In genomic region chr14:82046512-82047226, GRCh38 we compare ENCODE assay signal across 1 cellular context.
TF ChIP-seq lines count a peak whose summit lies in the region.

No MANE protein-coding gene starts in this region.

TF ChIP-seq in GM12878, 131 proteins besides CTCF, POLR2A, EP300 and RAD21 (continued from another document and continues in another):
- no peak for TF ChIP-seq WRNIP1 (IDR thresholded peaks at IDR 0.05; ENCODE audit: borderline replicate concordance, low read depth, low read length)
- no peak for TF ChIP-seq ZNF384 (IDR thresholded peaks at IDR 0.05; ENCODE audit: borderline replicate concordance, low read depth, low read length)
- peak; percentile 58; the same call in 1 of the 2 replicates for TF ChIP-seq FOXM1 (IDR thresholded peaks at IDR 0.05; ENCODE audit: low read depth, low read length)
- TF ChIP-seq, protein P1, sequence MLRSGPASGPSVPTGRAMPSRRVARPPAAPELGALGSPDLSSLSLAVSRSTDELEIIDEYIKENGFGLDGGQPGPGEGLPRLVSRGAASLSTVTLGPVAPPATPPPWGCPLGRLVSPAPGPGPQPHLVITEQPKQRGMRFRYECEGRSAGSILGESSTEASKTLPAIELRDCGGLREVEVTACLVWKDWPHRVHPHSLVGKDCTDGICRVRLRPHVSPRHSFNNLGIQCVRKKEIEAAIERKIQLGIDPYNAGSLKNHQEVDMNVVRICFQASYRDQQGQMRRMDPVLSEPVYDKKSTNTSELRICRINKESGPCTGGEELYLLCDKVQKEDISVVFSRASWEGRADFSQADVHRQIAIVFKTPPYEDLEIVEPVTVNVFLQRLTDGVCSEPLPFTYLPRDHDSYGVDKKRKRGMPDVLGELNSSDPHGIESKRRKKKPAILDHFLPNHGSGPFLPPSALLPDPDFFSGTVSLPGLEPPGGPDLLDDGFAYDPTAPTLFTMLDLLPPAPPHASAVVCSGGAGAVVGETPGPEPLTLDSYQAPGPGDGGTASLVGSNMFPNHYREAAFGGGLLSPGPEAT (IDR thresholded peaks at IDR 0.05; ENCODE audit: low read depth) = no peak; the same call in 1 of the 2 replicates
- no peak for TF ChIP-seq TCF12 (IDR thresholded peaks at IDR 0.05; ENCODE audit: low read depth, low read length)
- TF ChIP-seq BCL11A (IDR thresholded peaks at IDR 0.05; ENCODE audit: low read depth, low read length) = peak; percentile 55; the same call in 1 of the 2 replicates
- TF ChIP-seq MTA2 (IDR thresholded peaks at IDR 0.05; ENCODE audit: low read depth) = peak; percentile 48; the same call in 1 of the 2 replicates
- TF ChIP-seq GATAD2B (conservative IDR thresholded peaks at IDR 0.05; ENCODE audit: low read depth) = no peak
- TF ChIP-seq MXI1 (IDR thresholded peaks at IDR 0.05; ENCODE audit: low read depth, low read length) = no peak
- TF ChIP-seq FOS (IDR thresholded peaks at IDR 0.05; ENCODE audit: borderline replicate concordance, extremely low read depth, insufficient read length) = no peak
- no peak for TF ChIP-seq IKZF2 (IDR thresholded peaks at IDR 0.05)
- no peak for TF ChIP-seq SUPT20H (IDR thresholded peaks at IDR 0.05; ENCODE audit: borderline replicate concordance, control insufficient read depth, low read depth, low read length)
- no peak for TF ChIP-seq ASH2L (IDR thresholded peaks at IDR 0.05; ENCODE audit: borderline replicate concordance, low read depth)
- no peak for TF ChIP-seq BCLAF1 (IDR thresholded peaks at IDR 0.05)
- no peak for TF ChIP-seq RELA (IDR thresholded peaks at IDR 0.05; ENCODE audit: borderline replicate concordance, partially characterized antibody)
- TF ChIP-seq ZNF622 (IDR thresholded peaks at IDR 0.05) = no peak
- TF ChIP-seq MAX (IDR thresholded peaks at IDR 0.05; ENCODE audit: low read depth, low read length) = no peak
- TF ChIP-seq BMI1 (IDR thresholded peaks at IDR 0.05; ENCODE audit: borderline replicate concordance) = no peak
- no peak for TF ChIP-seq USF1 (IDR thresholded peaks at IDR 0.05; ENCODE audit: borderline replicate concordance, extremely low read length, insufficient read depth, low read depth, low read length)
- TF ChIP-seq PML (IDR thresholded peaks at IDR 0.05; ENCODE audit: low read length) = 0 out of 2 replicates have a peak, but pooled peaks have one; percentile 50
- no peak for TF ChIP-seq POU2F2 (IDR thresholded peaks at IDR 0.05; ENCODE audit: borderline replicate concordance, low read depth, low read length)
- peak; percentile 16; the same call in 1 of the 2 replicates for TF ChIP-seq GABPA (IDR thresholded peaks at IDR 0.05; ENCODE audit: low read depth)
- TF ChIP-seq ATF2 (IDR thresholded peaks at IDR 0.05; ENCODE audit: low read length) = peak; percentile 47
- TF ChIP-seq CBX5 (IDR thresholded peaks at IDR 0.05; ENCODE audit: low read depth) = no peak
- no peak for TF ChIP-seq ZNF217 (IDR thresholded peaks at IDR 0.05)
- no peak for TF ChIP-seq ESRRA (IDR thresholded peaks at IDR 0.05; ENCODE audit: low read length)
- TF ChIP-seq KAT2A (conservative IDR thresholded peaks at IDR 0.05; ENCODE audit: control insufficient read depth, low read depth, low read length) = no peak
- TF ChIP-seq MEF2B (IDR thresholded peaks at IDR 0.05; ENCODE audit: partially characterized antibody, poor library complexity, severe bottlenecking) = peak; percentile 70
- TF ChIP-seq IKZF1 (conservative IDR thresholded peaks at IDR 0.05) = no peak
- TF ChIP-seq HCFC1 (IDR thresholded peaks at IDR 0.05; ENCODE audit: low read length) = no peak
- TF ChIP-seq POLR2AphosphoS2 (IDR thresholded peaks at IDR 0.05; ENCODE audit: low read depth, low read length) = no peak
- TF ChIP-seq JUND (IDR thresholded peaks at IDR 0.05; ENCODE audit: low read depth, low read length) = no peak
- TF ChIP-seq DPF2 (IDR thresholded peaks at IDR 0.05) = peak; percentile 36; the same call in 1 of the 2 replicates
- no peak for TF ChIP-seq SMAD5 (IDR thresholded peaks at IDR 0.05; ENCODE audit: low read depth)
- TF ChIP-seq SIX5 (IDR thresholded peaks at IDR 0.05; ENCODE audit: low read depth, low read length, severe bottlenecking) = no peak
- TF ChIP-seq PKNOX1 (IDR thresholded peaks at IDR 0.05) = no peak
- no peak for TF ChIP-seq SIN3A (IDR thresholded peaks at IDR 0.05; ENCODE audit: low read depth, low read length)
- no peak for TF ChIP-seq STAT3 (IDR thresholded peaks at IDR 0.05; ENCODE audit: low read depth, low read length)
- no peak for TF ChIP-seq NBN (IDR thresholded peaks at IDR 0.05)
- no peak for TF ChIP-seq LARP7 (IDR thresholded peaks at IDR 0.05)
- TF ChIP-seq MTA3 (IDR thresholded peaks at IDR 0.05; ENCODE audit: borderline replicate concordance, low read length) = no peak
- TF ChIP-seq RFX5 (IDR thresholded peaks at IDR 0.05; ENCODE audit: low read depth, low read length) = no peak
- TF ChIP-seq KLF5 (IDR thresholded peaks at IDR 0.05; ENCODE audit: partially characterized antibody) = no peak
- TF ChIP-seq TBL1XR1 (IDR thresholded peaks at IDR 0.05; ENCODE audit: low read depth, low read length) = no peak
- no peak for TF ChIP-seq ZBTB11 (CRISPR knock-in tag; IDR thresholded peaks at IDR 0.05)
- no peak for TF ChIP-seq CEBPB (IDR thresholded peaks at IDR 0.05; ENCODE audit: borderline replicate concordance in 1 of 2, low read depth in 2 of 2, low read length in 2 of 2)
- TF ChIP-seq ZBTB4 (CRISPR knock-in tag; IDR thresholded peaks at IDR 0.05) = no peak
- no peak; the same call in 1 of the 2 replicates for TF ChIP-seq RUNX3 (IDR thresholded peaks at IDR 0.05; ENCODE audit: low read length)
- no peak for TF ChIP-seq USF2 (IDR thresholded peaks at IDR 0.05; ENCODE audit: borderline replicate concordance, low read depth, low read length)
- TF ChIP-seq, protein P2, sequence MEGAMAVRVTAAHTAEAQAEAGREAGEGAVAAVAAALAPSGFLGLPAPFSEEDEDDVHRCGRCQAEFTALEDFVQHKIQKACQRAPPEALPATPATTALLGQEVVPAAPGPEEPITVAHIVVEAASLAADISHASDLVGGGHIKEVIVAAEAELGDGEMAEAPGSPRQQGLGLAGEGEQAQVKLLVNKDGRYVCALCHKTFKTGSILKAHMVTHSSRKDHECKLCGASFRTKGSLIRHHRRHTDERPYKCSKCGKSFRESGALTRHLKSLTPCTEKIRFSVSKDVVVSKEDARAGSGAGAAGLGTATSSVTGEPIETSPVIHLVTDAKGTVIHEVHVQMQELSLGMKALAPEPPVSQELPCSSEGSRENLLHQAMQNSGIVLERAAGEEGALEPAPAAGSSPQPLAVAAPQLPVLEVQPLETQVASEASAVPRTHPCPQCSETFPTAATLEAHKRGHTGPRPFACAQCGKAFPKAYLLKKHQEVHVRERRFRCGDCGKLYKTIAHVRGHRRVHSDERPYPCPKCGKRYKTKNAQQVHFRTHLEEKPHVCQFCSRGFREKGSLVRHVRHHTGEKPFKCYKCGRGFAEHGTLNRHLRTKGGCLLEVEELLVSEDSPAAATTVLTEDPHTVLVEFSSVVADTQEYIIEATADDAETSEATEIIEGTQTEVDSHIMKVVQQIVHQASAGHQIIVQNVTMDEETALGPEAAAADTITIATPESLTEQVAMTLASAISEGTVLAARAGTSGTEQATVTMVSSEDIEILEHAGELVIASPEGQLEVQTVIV (IDR thresholded peaks at IDR 0.05; ENCODE audit: borderline replicate concordance, partially characterized antibody) = no peak
